In genomic region chr6:104670834-104671590, GRCh38 we compare ENCODE assay signal across 7 cellular contexts.
DNase-seq lines count a peak whose midpoint lies in the region; TF ChIP-seq lines count a peak whose summit lies in the region.
"Not testable (repeated sequence)": the region's sequence is repeated elsewhere in the genome, so short reads cannot be mapped to it uniquely, and the experiment has no call there.

No MANE protein-coding gene starts in this region.

- H4K8ac ChIP-seq in neuronal stem cell (ENCODE audit: low read depth, low read length), result not testable (repeated sequence)

- not testable (repeated sequence) for H3K23ac ChIP-seq in neuronal stem cell (ENCODE audit: low read depth, low read length, poor library complexity)

- H3K4me2 ChIP-seq in neuronal stem cell (ENCODE audit: insufficient read depth, low read length, poor library complexity, severe bottlenecking), result not testable (repeated sequence)

- DNase-seq in Calu3, result peak; percentile 6
- DNase-seq in NCI-H748 (lab: John Stamatoyannopoulos, UW; ENCODE audit: unreplicated experiment), result peak; percentile 87
- peak in 1 of 2 experiments; percentile 12 for DNase-seq in SJCRH30
- peak; percentile 31 for DNase-seq in activated effector memory CD4-positive, alpha-beta T cell treated with Interleukin-2 at 50 U/mL for 16 hours
- peak; percentile 70 for DNase-seq in endodermal cell
- not testable (repeated sequence) for DNase-seq in neuronal stem cell (ENCODE audit: low spot score)

- H3K36me3 ChIP-seq in HUES6 (ENCODE audit: control insufficient read depth, insufficient read depth, low read length); SJCRH30; endodermal cell (ENCODE audit: control insufficient read depth, insufficient read depth, low read length); neuronal stem cell (replicated peaks in 1 of 2; ENCODE audit: control insufficient read depth in 2 of 2, insufficient read depth in 2 of 2, low read length in 2 of 2): not testable (repeated sequence)

- peak overlapping the region; percentile 21 for H3K14ac ChIP-seq in neuronal stem cell (ENCODE audit: low read length)

- H2BK12ac ChIP-seq in neuronal stem cell (ENCODE audit: low read length), result not testable (repeated sequence)

- CTCF ChIA-PET in Calu3 (lab: Charles Lee), result not testable (repeated sequence)

- not testable (repeated sequence) for TF ChIP-seq CTCF in Calu3 (IDR thresholded peaks at IDR 0.05; ENCODE audit: unreplicated experiment); endodermal cell (conservative IDR thresholded peaks at IDR 0.05)

- intact Hi-C loops in Calu3 (cut with micrococcal nuclease; ENCODE audit: unreplicated experiment), result not testable (repeated sequence)

- not testable (repeated sequence) for H4K91ac ChIP-seq in neuronal stem cell (ENCODE audit: low read depth, low read length, poor library complexity)

- H3K79me1 ChIP-seq in neuronal stem cell (ENCODE audit: low read depth, low read length), result not testable (repeated sequence)

- H3K27me3 ChIP-seq in HUES6 (ENCODE audit: control insufficient read depth, insufficient read depth, low read length); SJCRH30; endodermal cell (ENCODE audit: control insufficient read depth, insufficient read depth, low read length, poor library complexity, severe bottlenecking); neuronal stem cell (ENCODE audit: control insufficient read depth in 3 of 3, insufficient read depth in 3 of 3, low read depth in 1 of 3, low read length in 3 of 3): not testable (repeated sequence)

- not testable (repeated sequence) for H3K4me3 ChIP-seq in HUES6 (ENCODE audit: low read depth, low read length); endodermal cell (ENCODE audit: low read length); neuronal stem cell (ENCODE audit: low read length in 2 of 2)
- peak overlapping the region; percentile 36 for H3K4me3 ChIP-seq in SJCRH30

- not testable (repeated sequence) for H2BK5ac ChIP-seq in neuronal stem cell (ENCODE audit: low read length)

- WGBS in endodermal cell (ENCODE audit: insufficient coverage in 1 of 2, insufficient read length in 1 of 2), 2 experiments, result 89 to 91% methylated on average over 10 to 17 of the region's 17 CpGs
- WGBS in neuronal stem cell (ENCODE audit: extremely low coverage in 2 of 2, insufficient read length in 2 of 2, insufficient replicate concordance in 1 of 2), 2 donors, result no CpG with 5 or more reads among the region's 17 CpGs

- H3K18ac ChIP-seq in neuronal stem cell (ENCODE audit: low read length), result not testable (repeated sequence)

- H3K4me1 Mint-ChIP-seq in Calu3 (ENCODE audit: low read depth, unreplicated experiment); endodermal cell: not testable (repeated sequence)

- not testable (repeated sequence) for H2BK15ac ChIP-seq in neuronal stem cell (ENCODE audit: low read length)

- H3K9ac ChIP-seq in HUES6 (ENCODE audit: low read length), result peak overlapping the region; percentile 9
- not testable (repeated sequence) for H3K9ac ChIP-seq in endodermal cell (ENCODE audit: extremely low read depth, low read length, poor library complexity, severe bottlenecking); neuronal stem cell (ENCODE audit: low read depth, low read length, poor library complexity)

- H2BK120ac ChIP-seq in neuronal stem cell (ENCODE audit: low read depth, low read length), result not testable (repeated sequence)

- H3K9me3 Mint-ChIP-seq in Calu3 (ENCODE audit: low read depth, unreplicated experiment), result not testable (repeated sequence)
- H3K9me3 Mint-ChIP-seq in endodermal cell, result peaks cover 40% of the 10 kb centered on the region

- not testable (repeated sequence) for H3K4me3 Mint-ChIP-seq in Calu3 (ENCODE audit: low read depth, unreplicated experiment); endodermal cell

- peak overlapping the region; percentile 37 for H2AFZ ChIP-seq in neuronal stem cell (ENCODE audit: low read length)

- H3K27me3 Mint-ChIP-seq in Calu3 (ENCODE audit: unreplicated experiment); endodermal cell (ENCODE audit: insufficient read depth): not testable (repeated sequence)

- H3K36me3 Mint-ChIP-seq in Calu3 (ENCODE audit: insufficient read depth, unreplicated experiment); endodermal cell (ENCODE audit: low read depth): not testable (repeated sequence)

- H3K4ac ChIP-seq in neuronal stem cell (ENCODE audit: low read length), result not testable (repeated sequence)

- H2AK5ac ChIP-seq in neuronal stem cell (ENCODE audit: low read depth, low read length), result not testable (repeated sequence)

- H3K27ac ChIP-seq in HUES6 (ENCODE audit: low read depth, low read length), result peak overlapping the region; percentile 45; the same call in 1 of the 2 replicates
- H3K27ac ChIP-seq in SJCRH30; endodermal cell (ENCODE audit: low read depth, low read length); neuronal stem cell (replicated peaks; ENCODE audit: low read length): not testable (repeated sequence)

- BruUV-seq in Calu3 (replicated peaks; lab: Mats Ljungman, UMichigan), result not testable (repeated sequence)

- H3K9me3 ChIP-seq in HUES6 (ENCODE audit: control insufficient read depth, insufficient read depth, low read depth, low read length); SJCRH30 (replicated peaks); endodermal cell (ENCODE audit: control insufficient read depth, low read length); neuronal stem cell (replicated peaks in 1 of 2; ENCODE audit: control insufficient read depth in 2 of 2, insufficient read depth in 1 of 2, low read depth in 1 of 2, low read length in 2 of 2): not testable (repeated sequence)

- H3K4me1 ChIP-seq in HUES6 (ENCODE audit: control insufficient read depth, insufficient read depth, low read length); SJCRH30; endodermal cell (ENCODE audit: control insufficient read depth, insufficient read depth, low read length); neuronal stem cell (ENCODE audit: control insufficient read depth in 2 of 2, insufficient read depth in 1 of 2, low read depth in 1 of 2, low read length in 2 of 2): not testable (repeated sequence)

- H3K27ac Mint-ChIP-seq in Calu3 (ENCODE audit: unreplicated experiment), result not testable (repeated sequence)
- peak overlapping the region; percentile 52 for H3K27ac Mint-ChIP-seq in endodermal cell
